ENCODE assay signal across 1 cellular context in the genomic region with DNA sequence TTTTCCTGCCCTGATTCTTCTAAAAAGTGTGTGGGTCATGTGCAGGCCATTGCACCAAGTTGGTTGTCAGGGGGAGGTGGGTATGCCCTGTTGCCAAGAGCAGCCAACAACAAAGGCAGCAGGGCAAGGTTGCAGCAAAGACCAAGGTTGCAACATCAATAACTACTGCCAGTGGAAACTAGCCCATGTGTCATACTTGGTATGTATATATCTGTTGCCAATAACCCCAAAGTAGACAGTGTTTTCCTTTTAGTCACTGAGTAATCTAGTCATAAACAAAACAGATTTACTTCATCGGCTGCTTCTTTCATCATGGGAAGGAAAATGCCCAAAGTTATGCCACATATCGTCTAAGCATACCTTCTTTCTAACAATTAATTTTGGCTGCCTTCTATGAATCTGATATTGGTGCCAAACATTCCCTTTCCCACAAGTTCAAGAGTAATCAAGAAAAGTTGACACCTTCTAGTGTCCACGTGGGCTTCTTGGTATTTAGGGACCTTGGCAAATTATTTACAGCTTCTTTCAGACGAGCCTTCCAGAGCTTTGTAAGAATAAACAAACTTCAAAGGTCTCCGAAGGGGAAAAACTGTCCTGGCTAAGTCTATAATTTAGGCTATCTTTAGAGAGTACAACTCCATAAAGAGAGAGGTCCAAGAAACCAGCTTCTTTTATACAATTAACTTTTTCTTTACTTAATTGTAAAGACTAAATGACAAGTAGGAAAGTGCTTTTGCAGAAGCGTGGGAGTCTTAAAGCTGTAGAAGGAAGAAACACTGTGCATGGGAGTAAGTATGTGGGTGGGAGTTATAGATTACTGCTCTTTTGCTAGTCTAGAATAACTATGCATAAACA.
TF ChIP-seq lines count a peak whose summit lies in the region.

No MANE protein-coding gene starts in this region.

TF ChIP-seq in HepG2, 621 proteins besides CTCF, POLR2A, EP300 and RAD21 (continued from another document and continues in another):
- TF ChIP-seq NFKB2 (CRISPR knock-in tag; IDR thresholded peaks at IDR 0.05; ENCODE audit: borderline replicate concordance) (no peak), JARID2 (CRISPR knock-in tag; IDR thresholded peaks at IDR 0.05; ENCODE audit: insufficient replicate concordance) (no peak), ZKSCAN1 (IDR thresholded peaks at IDR 0.05; ENCODE audit: low read length) (no peak), CAMTA2 (CRISPR knock-in tag; IDR thresholded peaks at IDR 0.05; ENCODE audit: borderline replicate concordance) (no peak), BCL6 (CRISPR knock-in tag; IDR thresholded peaks at IDR 0.05) (peak; percentile 89), ZNF501 (CRISPR knock-in tag; IDR thresholded peaks at IDR 0.05) (no peak), RXRB (CRISPR knock-in tag; IDR thresholded peaks at IDR 0.05; ENCODE audit: borderline replicate concordance) (peak; percentile 78), ZNF616 (CRISPR knock-in tag; IDR thresholded peaks at IDR 0.05; ENCODE audit: low read depth) (no peak), RNF219 (CRISPR knock-in tag; IDR thresholded peaks at IDR 0.05) (no peak), ATF1 (CRISPR knock-in tag; IDR thresholded peaks at IDR 0.05) (no peak), CC2D1A (CRISPR knock-in tag; IDR thresholded peaks at IDR 0.05) (no peak), RARA (CRISPR knock-in tag; IDR thresholded peaks at IDR 0.05) (peak; percentile 81), ZNF383 (CRISPR knock-in tag; IDR thresholded peaks at IDR 0.05; ENCODE audit: borderline replicate concordance) (no peak), RFX3 (CRISPR knock-in tag; IDR thresholded peaks at IDR 0.05) (peak; percentile 85), ZNF121 (CRISPR knock-in tag; IDR thresholded peaks at IDR 0.05) (no peak), NFRKB (IDR thresholded peaks at IDR 0.05) (no peak), ZFX (CRISPR knock-in tag; IDR thresholded peaks at IDR 0.05; ENCODE audit: low read depth) (no peak), ZBTB46 (CRISPR knock-in tag; IDR thresholded peaks at IDR 0.05; ENCODE audit: borderline replicate concordance) (no peak), CREB3 (CRISPR knock-in tag; IDR thresholded peaks at IDR 0.05) (no peak), AGO1 (IDR thresholded peaks at IDR 0.05; ENCODE audit: low read depth, low read length, poor library complexity, severe bottlenecking) (no peak), U2AF1 (optimal IDR thresholded peaks at IDR 0.05; ENCODE audit: low read depth, low read length) (no peak), NFE2L1 (CRISPR knock-in tag; IDR thresholded peaks at IDR 0.05; ENCODE audit: borderline replicate concordance) (no peak), ZNF740 (CRISPR knock-in tag; IDR thresholded peaks at IDR 0.05) (no peak), ZNF207 (IDR thresholded peaks at IDR 0.05; ENCODE audit: borderline replicate concordance) (no peak), IRF2 (CRISPR knock-in tag; IDR thresholded peaks at IDR 0.05) (peak; percentile 53; the same call in 1 of the 2 replicates), HDAC6 (IDR thresholded peaks at IDR 0.05; ENCODE audit: low read depth, low read length) (no peak), ZC3H4 (CRISPR knock-in tag; IDR thresholded peaks at IDR 0.05; ENCODE audit: borderline replicate concordance) (no peak), LCORL (IDR thresholded peaks at IDR 0.05) (no peak), LCORL (CRISPR knock-in tag; IDR thresholded peaks at IDR 0.05) (no peak; the same call in none of the 2 replicates), POLR2AphosphoS5 (IDR thresholded peaks at IDR 0.05; ENCODE audit: low read depth, low read length) (no peak), REST (IDR thresholded peaks at IDR 0.05; ENCODE audit: borderline replicate concordance in 1 of 2, low read depth in 1 of 2, low read length in 2 of 2) (peak in 1 of 2 experiments; percentile 35; a peak in 1 of 4 replicates), ZNF234 (CRISPR knock-in tag; conservative IDR thresholded peaks at IDR 0.05) (no peak), ZNF280B (CRISPR knock-in tag; IDR thresholded peaks at IDR 0.05; ENCODE audit: borderline replicate concordance) (no peak), ZNF644 (CRISPR knock-in tag; IDR thresholded peaks at IDR 0.05; ENCODE audit: low read depth) (peak; percentile 97), ARNTL (CRISPR knock-in tag; IDR thresholded peaks at IDR 0.05) (no peak), CEBPB (IDR thresholded peaks at IDR 0.05; ENCODE audit: borderline replicate concordance, low read depth, low read length) (peak; percentile 99), ZNF343 (CRISPR knock-in tag; IDR thresholded peaks at IDR 0.05) (no peak), GATAD1 (CRISPR knock-in tag; IDR thresholded peaks at IDR 0.05) (0 out of 2 replicates have a peak, but pooled peaks have one; percentile 24), SRF (IDR thresholded peaks at IDR 0.05; ENCODE audit: low read depth, low read length) (no peak), TARDBP (CRISPR knock-in tag; IDR thresholded peaks at IDR 0.05) (peak; percentile 27; the same call in 1 of the 2 replicates), ZNF782 (CRISPR knock-in tag; IDR thresholded peaks at IDR 0.05; ENCODE audit: borderline replicate concordance) (no peak), SATB2 (CRISPR knock-in tag; IDR thresholded peaks at IDR 0.05) (no peak)
- TF ChIP-seq, protein P1, sequence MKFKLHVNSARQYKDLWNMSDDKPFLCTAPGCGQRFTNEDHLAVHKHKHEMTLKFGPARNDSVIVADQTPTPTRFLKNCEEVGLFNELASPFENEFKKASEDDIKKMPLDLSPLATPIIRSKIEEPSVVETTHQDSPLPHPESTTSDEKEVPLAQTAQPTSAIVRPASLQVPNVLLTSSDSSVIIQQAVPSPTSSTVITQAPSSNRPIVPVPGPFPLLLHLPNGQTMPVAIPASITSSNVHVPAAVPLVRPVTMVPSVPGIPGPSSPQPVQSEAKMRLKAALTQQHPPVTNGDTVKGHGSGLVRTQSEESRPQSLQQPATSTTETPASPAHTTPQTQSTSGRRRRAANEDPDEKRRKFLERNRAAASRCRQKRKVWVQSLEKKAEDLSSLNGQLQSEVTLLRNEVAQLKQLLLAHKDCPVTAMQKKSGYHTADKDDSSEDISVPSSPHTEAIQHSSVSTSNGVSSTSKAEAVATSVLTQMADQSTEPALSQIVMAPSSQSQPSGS (CRISPR knock-in tag; IDR thresholded peaks at IDR 0.05), result no peak
- TF ChIP-seq, protein P2, sequence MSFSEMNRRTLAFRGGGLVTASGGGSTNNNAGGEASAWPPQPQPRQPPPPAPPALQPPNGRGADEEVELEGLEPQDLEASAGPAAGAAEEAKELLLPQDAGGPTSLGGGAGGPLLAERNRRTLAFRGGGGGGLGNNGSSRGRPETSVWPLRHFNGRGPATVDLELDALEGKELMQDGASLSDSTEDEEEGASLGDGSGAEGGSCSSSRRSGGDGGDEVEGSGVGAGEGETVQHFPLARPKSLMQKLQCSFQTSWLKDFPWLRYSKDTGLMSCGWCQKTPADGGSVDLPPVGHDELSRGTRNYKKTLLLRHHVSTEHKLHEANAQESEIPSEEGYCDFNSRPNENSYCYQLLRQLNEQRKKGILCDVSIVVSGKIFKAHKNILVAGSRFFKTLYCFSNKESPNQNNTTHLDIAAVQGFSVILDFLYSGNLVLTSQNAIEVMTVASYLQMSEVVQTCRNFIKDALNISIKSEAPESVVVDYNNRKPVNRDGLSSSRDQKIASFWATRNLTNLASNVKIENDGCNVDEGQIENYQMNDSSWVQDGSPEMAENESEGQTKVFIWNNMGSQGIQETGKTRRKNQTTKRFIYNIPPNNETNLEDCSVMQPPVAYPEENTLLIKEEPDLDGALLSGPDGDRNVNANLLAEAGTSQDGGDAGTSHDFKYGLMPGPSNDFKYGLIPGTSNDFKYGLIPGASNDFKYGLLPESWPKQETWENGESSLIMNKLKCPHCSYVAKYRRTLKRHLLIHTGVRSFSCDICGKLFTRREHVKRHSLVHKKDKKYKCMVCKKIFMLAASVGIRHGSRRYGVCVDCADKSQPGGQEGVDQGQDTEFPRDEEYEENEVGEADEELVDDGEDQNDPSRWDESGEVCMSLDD (CRISPR knock-in tag; IDR thresholded peaks at IDR 0.05; ENCODE audit: borderline replicate concordance), result no peak
- TF ChIP-seq, protein P3, sequence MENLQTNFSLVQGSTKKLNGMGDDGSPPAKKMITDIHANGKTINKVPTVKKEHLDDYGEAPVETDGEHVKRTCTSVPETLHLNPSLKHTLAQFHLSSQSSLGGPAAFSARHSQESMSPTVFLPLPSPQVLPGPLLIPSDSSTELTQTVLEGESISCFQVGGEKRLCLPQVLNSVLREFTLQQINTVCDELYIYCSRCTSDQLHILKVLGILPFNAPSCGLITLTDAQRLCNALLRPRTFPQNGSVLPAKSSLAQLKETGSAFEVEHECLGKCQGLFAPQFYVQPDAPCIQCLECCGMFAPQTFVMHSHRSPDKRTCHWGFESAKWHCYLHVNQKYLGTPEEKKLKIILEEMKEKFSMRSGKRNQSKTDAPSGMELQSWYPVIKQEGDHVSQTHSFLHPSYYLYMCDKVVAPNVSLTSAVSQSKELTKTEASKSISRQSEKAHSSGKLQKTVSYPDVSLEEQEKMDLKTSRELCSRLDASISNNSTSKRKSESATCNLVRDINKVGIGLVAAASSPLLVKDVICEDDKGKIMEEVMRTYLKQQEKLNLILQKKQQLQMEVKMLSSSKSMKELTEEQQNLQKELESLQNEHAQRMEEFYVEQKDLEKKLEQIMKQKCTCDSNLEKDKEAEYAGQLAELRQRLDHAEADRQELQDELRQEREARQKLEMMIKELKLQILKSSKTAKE (CRISPR knock-in tag; IDR thresholded peaks at IDR 0.05; ENCODE audit: borderline replicate concordance), result no peak; the same call in 1 of the 2 replicates
